ENCODE assay signal across 35 cellular contexts in genomic region chr2:135311962-135312361, GRCh38.
"Had no signal": no experiment of that assay in that cellular context is flagged by ENCODE, and none has a peak within 500 bp of the region (broad histone marks: within the 10 kb centered on the region; RNA-seq: fewer than 3 reads in every experiment).

No MANE protein-coding gene starts in this region.

- H3K27me3 ChIP-seq: MG63 had no signal

- DNase-seq: Karpas-422, Kasumi-1, MG63, MM.1S, MV-4-11, NCI-H1048, NCI-H1092, NCI-H1092 treated with DMSO at 0.1 percent for 48 hours, NCI-H1105, NCI-H1105 treated with DMSO at 0.1 percent for 48 hours, NCI-H1417, NCI-H1417 treated with DMSO at 0.1 percent for 48 hours, NCI-H1436, NCI-H1436 treated with DMSO at 0.1 percent for 48 hours, NCI-H146, NCI-H1694, NCI-H1694 treated with DMSO at 0.1 percent for 48 hours, NCI-H187, NCI-H187 treated with DMSO at 0.1 percent for 48 hours, NCI-H1930, NCI-H2029, NCI-H2029 treated with DMSO at 0.1 percent for 48 hours, NCI-H2081, NCI-H2081 treated with DMSO at 0.1 percent for 48 hours, NCI-H2107, NCI-H2171, NCI-H2171 treated with DMSO at 0.1 percent for 48 hours, NCI-H2227 treated with DMSO at 0.1 percent for 48 hours, NCI-H226, NCI-H345, NCI-H446, NCI-H446 treated with DMSO at 0.1 percent for 48 hours, NCI-H510A, NCI-H510A treated with DMSO at 0.1 percent for 48 hours, NCI-H524 had no signal

- H3K4me3 ChIP-seq: MG63 had no signal

- H3K36me3 ChIP-seq: MG63 had no signal

- H3K9me3 ChIP-seq: MG63 had no signal
